14 cellular contexts compared by ENCODE assay signal in the genomic region with DNA sequence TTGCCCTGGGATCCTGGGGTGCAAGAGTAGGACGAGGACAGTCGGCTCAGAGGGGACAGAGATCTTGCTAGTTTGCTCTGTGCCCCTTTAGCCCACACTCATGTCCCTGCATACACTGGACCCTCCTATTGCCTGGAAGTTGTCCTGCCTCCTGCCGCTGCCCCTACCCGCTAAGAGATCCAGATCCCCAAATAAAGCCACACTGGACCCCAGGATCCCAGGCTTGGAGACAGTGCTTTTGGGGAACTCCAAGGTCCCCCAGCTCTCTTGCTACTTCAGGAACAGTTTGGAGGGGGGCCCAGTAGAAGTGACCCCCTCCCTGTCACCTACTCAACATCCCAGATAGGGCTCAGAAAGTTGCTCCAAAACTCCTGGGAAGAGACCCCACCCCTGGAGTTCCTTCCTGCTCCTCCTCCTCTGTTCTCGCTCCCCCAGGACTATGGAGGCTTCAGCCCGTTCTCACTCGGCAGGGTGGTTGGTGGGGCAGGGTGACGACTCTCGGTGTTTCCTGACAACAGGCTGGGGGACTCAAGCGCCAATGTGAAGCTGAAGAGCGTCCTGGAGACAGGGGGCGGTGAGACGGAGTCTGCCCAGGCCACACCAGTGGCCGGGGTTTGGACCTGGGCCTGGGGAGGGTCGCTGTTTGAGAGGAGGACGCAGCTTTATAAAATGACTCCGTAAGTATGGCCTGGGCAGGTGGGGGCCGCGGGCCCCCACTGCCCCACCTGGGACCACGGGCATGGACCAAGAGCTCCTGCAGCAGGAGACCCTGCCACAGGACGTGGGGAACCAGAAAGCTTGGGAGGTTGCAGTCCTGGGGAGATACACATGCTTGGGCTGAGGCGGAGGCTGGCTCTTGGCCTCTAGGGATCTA. TPM values are rescaled to one million over a fixed set of nuclear protein-coding genes. Genes with fewer than 3 reads are reported as not detected.
"Had no signal": no experiment of that assay in that cellular context is flagged by ENCODE, and none has a peak within 500 bp of the region (broad histone marks: within the 10 kb centered on the region; RNA-seq: fewer than 3 reads in every experiment).

No MANE protein-coding gene starts in this region.

- H3K4me3 Mint-ChIP-seq: activated naive CD4-positive, alpha-beta T cell treated with anti-CD3 and anti-CD28 coated beads for 36 hours; natural killer cell; stimulated activated naive B cell treated with anti-CD40 and anti-IgM and Interleukin-4, amounts not matched to agents 10 μg/mL and 1 μg/mL and 100 μg/mL, for 72 hours; type B pancreatic cell had no signal

- H3K27me3 ChIP-seq: pancreas had no signal

- ATAC-seq: activated CD4-positive, CD25-positive, alpha-beta regulatory T cell treated with anti-CD3 and anti-CD28 coated beads, Interleukin-2, amount 50 U/mL, for 24 hours; natural killer cell; pancreas; stimulated activated naive B cell treated with anti-CD40 and anti-IgM and Interleukin-4, amounts not matched to agents 10 μg/mL and 1 μg/mL and 100 μg/mL, for 72 hours had no signal

- H3K9me3 ChIP-seq: pancreas had no signal

- H3K4me3 ChIP-seq: lung, pancreas, skin epidermis had no signal

- H3K4me1 Mint-ChIP-seq: natural killer cell; stimulated activated naive B cell treated with anti-CD40 and anti-IgM and Interleukin-4, amounts not matched to agents 10 μg/mL and 1 μg/mL and 100 μg/mL, for 72 hours had no signal

- H3K27me3 Mint-ChIP-seq: type B pancreatic cell had no signal

- H3K27ac ChIP-seq: epithelial cell of prostate, pancreas had no signal

- H3K36me3 ChIP-seq: pancreas had no signal

- H3K36me3 Mint-ChIP-seq: natural killer cell; stimulated activated naive B cell treated with anti-CD40 and anti-IgM and Interleukin-4, amounts not matched to agents 10 μg/mL and 1 μg/mL and 100 μg/mL, for 72 hours; type B pancreatic cell had no signal

- H3K9me3 Mint-ChIP-seq: activated naive CD4-positive, alpha-beta T cell treated with anti-CD3 and anti-CD28 coated beads for 36 hours; natural killer cell; stimulated activated naive B cell treated with anti-CD40 and anti-IgM and Interleukin-4, amounts not matched to agents 10 μg/mL and 1 μg/mL and 100 μg/mL, for 72 hours; type B pancreatic cell had no signal

- H3K4me1 ChIP-seq: pancreas had no signal

- DNase-seq: activated naive CD4-positive, alpha-beta T cell treated with anti-CD3 and anti-CD28 coated beads for 36 hours; cortex of kidney; effector memory CD4-positive, alpha-beta T cell; natural killer cell; retina; stimulated activated naive B cell treated with anti-CD40 and anti-IgM and Interleukin-4, amounts not matched to agents 10 μg/mL and 1 μg/mL and 100 μg/mL, for 72 hours; substantia nigra; SW 1271 had no signal

- H3K27ac Mint-ChIP-seq: activated naive CD4-positive, alpha-beta T cell treated with anti-CD3 and anti-CD28 coated beads for 36 hours; natural killer cell; stimulated activated naive B cell treated with anti-CD40 and anti-IgM and Interleukin-4, amounts not matched to agents 10 μg/mL and 1 μg/mL and 100 μg/mL, for 72 hours; type B pancreatic cell had no signal

RNA-seq across cellular contexts. Expression of a gene that starts 19.2 kb away (rescaled TPM):
- total RNA-seq: natural killer cell had no signal
